1 cellular context compared by ENCODE assay signal in genomic region chr7:128409435-128410091, GRCh38.
TF ChIP-seq lines count a peak whose summit lies in the region.

Gene IMPDH1 (minus strand): TSS chr7:128409982. CDS start chr7:128409901, 81 bp downstream.

TF ChIP-seq in K562, 482 proteins besides CTCF, POLR2A, EP300 and RAD21 (continued from another document):
- TF ChIP-seq AFF4 (CRISPR knock-in tag; IDR thresholded peaks at IDR 0.05) (no peak), SPI1 (IDR thresholded peaks at IDR 0.05; ENCODE audit: borderline replicate concordance, low read depth, low read length) (peak; percentile 54; the same call in 1 of the 2 replicates), CHD4 (IDR thresholded peaks at IDR 0.05; ENCODE audit: insufficient read depth, insufficient replicate concordance, low read depth, low read length, poor library complexity, severe bottlenecking) (no peak), NR4A1 (CRISPR knock-in tag; IDR thresholded peaks at IDR 0.05) (0 out of 2 replicates have a peak, but pooled peaks have one; percentile 29), NR4A1 (tag; IDR thresholded peaks at IDR 0.05) (peak; percentile 52; the same call in 1 of the 2 replicates), NFE2 (IDR thresholded peaks at IDR 0.05; ENCODE audit: low read depth) (0 out of 2 replicates have a peak, but pooled peaks have one; percentile 3), CBFA2T3 (IDR thresholded peaks at IDR 0.05) (no peak), TFAP4 (CRISPR knock-in tag; IDR thresholded peaks at IDR 0.05; ENCODE audit: borderline replicate concordance) (no peak), ELK1 (CRISPR knock-in tag; IDR thresholded peaks at IDR 0.05) (no peak), PURB (CRISPR knock-in tag; IDR thresholded peaks at IDR 0.05; ENCODE audit: low read depth) (no peak), ZNF655 (CRISPR knock-in tag; IDR thresholded peaks at IDR 0.05) (no peak), HIVEP1 (CRISPR knock-in tag; IDR thresholded peaks at IDR 0.05) (no peak), ZNF253 (CRISPR knock-in tag; conservative IDR thresholded peaks at IDR 0.05) (no peak), HOXB6 (CRISPR knock-in tag; IDR thresholded peaks at IDR 0.05; ENCODE audit: borderline replicate concordance) (no peak), TARDBP (IDR thresholded peaks at IDR 0.05) (no peak), ATF1 (CRISPR knock-in tag; IDR thresholded peaks at IDR 0.05) (no peak), ATF1 (tag; IDR thresholded peaks at IDR 0.05) (peak; percentile 70), DPF2 (IDR thresholded peaks at IDR 0.05) (no peak; the same call in 1 of the 2 replicates), RBM17 (IDR thresholded peaks at IDR 0.05; ENCODE audit: borderline replicate concordance, low read depth, low read length) (no peak), MYC (IDR thresholded peaks at IDR 0.05; ENCODE audit: low read depth, low read length) (peak; percentile 81), MYC (CRISPR knock-in tag; IDR thresholded peaks at IDR 0.05; ENCODE audit: borderline replicate concordance, low read depth) (no peak; the same call in 1 of the 2 replicates)
- TF ChIP-seq, protein P1, sequence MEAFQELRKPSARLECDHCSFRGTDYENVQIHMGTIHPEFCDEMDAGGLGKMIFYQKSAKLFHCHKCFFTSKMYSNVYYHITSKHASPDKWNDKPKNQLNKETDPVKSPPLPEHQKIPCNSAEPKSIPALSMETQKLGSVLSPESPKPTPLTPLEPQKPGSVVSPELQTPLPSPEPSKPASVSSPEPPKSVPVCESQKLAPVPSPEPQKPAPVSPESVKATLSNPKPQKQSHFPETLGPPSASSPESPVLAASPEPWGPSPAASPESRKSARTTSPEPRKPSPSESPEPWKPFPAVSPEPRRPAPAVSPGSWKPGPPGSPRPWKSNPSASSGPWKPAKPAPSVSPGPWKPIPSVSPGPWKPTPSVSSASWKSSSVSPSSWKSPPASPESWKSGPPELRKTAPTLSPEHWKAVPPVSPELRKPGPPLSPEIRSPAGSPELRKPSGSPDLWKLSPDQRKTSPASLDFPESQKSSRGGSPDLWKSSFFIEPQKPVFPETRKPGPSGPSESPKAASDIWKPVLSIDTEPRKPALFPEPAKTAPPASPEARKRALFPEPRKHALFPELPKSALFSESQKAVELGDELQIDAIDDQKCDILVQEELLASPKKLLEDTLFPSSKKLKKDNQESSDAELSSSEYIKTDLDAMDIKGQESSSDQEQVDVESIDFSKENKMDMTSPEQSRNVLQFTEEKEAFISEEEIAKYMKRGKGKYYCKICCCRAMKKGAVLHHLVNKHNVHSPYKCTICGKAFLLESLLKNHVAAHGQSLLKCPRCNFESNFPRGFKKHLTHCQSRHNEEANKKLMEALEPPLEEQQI (IDR thresholded peaks at IDR 0.05), result no peak
- TF ChIP-seq, protein P2, sequence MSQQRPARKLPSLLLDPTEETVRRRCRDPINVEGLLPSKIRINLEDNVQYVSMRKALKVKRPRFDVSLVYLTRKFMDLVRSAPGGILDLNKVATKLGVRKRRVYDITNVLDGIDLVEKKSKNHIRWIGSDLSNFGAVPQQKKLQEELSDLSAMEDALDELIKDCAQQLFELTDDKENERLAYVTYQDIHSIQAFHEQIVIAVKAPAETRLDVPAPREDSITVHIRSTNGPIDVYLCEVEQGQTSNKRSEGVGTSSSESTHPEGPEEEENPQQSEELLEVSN (IDR thresholded peaks at IDR 0.05; ENCODE audit: borderline replicate concordance in 1 of 2, extremely low read depth in 1 of 2, insufficient read depth in 1 of 2, insufficient read length in 1 of 2, low read depth in 1 of 2, low read length in 1 of 2, poor library complexity in 1 of 2, severe bottlenecking in 1 of 2), result peak; percentile 61 to 65
TF ChIP-seq in K562: peak in this region for 103.
